In the genomic region with DNA sequence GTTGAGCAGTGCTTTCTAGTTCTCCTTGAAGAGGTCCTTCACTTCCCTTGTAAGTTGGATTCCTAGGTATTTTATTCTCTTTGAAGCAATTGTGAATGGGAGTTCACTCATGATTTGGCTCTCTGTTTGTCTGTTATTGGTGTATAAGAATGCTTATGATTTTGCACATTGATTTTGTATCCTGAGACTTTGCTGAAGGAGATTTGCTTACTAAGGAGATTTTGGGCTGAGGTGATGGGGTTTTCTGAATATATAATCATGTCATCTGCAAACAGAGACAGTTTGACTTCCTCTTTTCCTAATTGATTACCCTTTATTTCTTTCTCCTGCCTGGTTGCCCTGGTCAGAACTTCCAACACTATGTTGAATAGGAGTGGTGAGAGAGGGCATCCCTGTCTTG, we compare ENCODE assay signal across 9 cellular contexts. TPM values are rescaled to one million over a fixed set of nuclear protein-coding genes. Genes with fewer than 3 reads are reported as not detected.
"Had no signal": no experiment of that assay in that cellular context is flagged by ENCODE, and none has a peak within 500 bp of the region (broad histone marks: within the 10 kb centered on the region; RNA-seq: fewer than 3 reads in every experiment).

No MANE protein-coding gene starts in this region.

RNA-seq across cellular contexts. Expression of gene HSPB3, which starts 30.2 kb away (rescaled TPM):
- total RNA-seq: kidney, left lobe of liver, lower lobe of right lung, lung microvascular endothelial cell, mammary epithelial cell, mesenteric fat pad, mesothelial cell of epicardium had no signal
- polyA plus RNA-seq: immature natural killer cell, liver, mammary epithelial cell had no signal
